ENCODE assay signal across 21 cellular contexts in genomic region chr1:4044967-4045366, GRCh38.
DNase-seq lines count a peak whose midpoint lies in the region; ATAC-seq lines count a peak whose summit lies in the region.
"Had no signal": no experiment of that assay in that cellular context is flagged by ENCODE, and none has a peak within 500 bp of the region (broad histone marks: within the 10 kb centered on the region; RNA-seq: fewer than 3 reads in every experiment).

No MANE protein-coding gene starts in this region.

- no peak overlapping the region for H3K9ac ChIP-seq in BLaER1 treated with 17β-estradiol and CSF1 and Interleukin-3, amounts not matched to agents 10 nM and 100 nM
- peak overlapping the region; percentile 83 for H3K9ac ChIP-seq in Karpas-422 (ENCODE audit: low read length)

- peak overlapping the region; percentile 53 for H3K27ac Mint-ChIP-seq in stimulated activated memory B cell treated with anti-CD40 and anti-IgM and Interleukin-4, amounts not matched to agents 10 μg/mL and 1 μg/mL and 100 μg/mL, for 72 hours
- H3K27ac Mint-ChIP-seq: CD8-positive, alpha-beta memory T cell; GM23338 had no signal

- H3K4me1 Mint-ChIP-seq in stimulated activated memory B cell treated with anti-CD40 and anti-IgM and Interleukin-4, amounts not matched to agents 10 μg/mL and 1 μg/mL and 100 μg/mL, for 72 hours, result peaks cover 55% of the 10 kb centered on the region

- H3K79me2 ChIP-seq in Karpas-422 (ENCODE audit: low read length), result no peaks in the 10 kb centered on the region

- intact Hi-C loops in posterior cingulate gyrus (cut with DNase I), result no loop called here

- peaks cover 0 to 12% (median 2%) of the 10 kb centered on the region in 11 experiments; a peak in 16 of 22 replicates for H3K9me3 ChIP-seq in BLaER1 treated with 17β-estradiol and CSF1 and Interleukin-3, amounts not matched to agents 10 nM and 100 nM (replicated peaks in 1 of 11)
- H3K9me3 ChIP-seq in Karpas-422 (ENCODE audit: low read length), result no peaks in the 10 kb centered on the region
- H3K9me3 ChIP-seq: MG63 had no signal

- no peaks in the 10 kb centered on the region for H3K36me3 ChIP-seq in BLaER1 treated with 17β-estradiol and CSF1 and Interleukin-3, amounts not matched to agents 10 nM and 100 nM
- H3K36me3 ChIP-seq in Karpas-422 (ENCODE audit: insufficient read depth, low read length), result no peaks in the 10 kb centered on the region; the same call in 1 of the 2 replicates
- H3K36me3 ChIP-seq: MG63 had no signal

- H3K9me3 Mint-ChIP-seq in stimulated activated memory B cell treated with anti-CD40 and anti-IgM and Interleukin-4, amounts not matched to agents 10 μg/mL and 1 μg/mL and 100 μg/mL, for 72 hours, result peaks cover 3% of the 10 kb centered on the region
- H3K9me3 Mint-ChIP-seq: CD8-positive, alpha-beta memory T cell; IgD-negative memory B cell had no signal

- H3K27me3 ChIP-seq in BLaER1 treated with 17β-estradiol and CSF1 and Interleukin-3, amounts not matched to agents 10 nM and 100 nM, result no peaks in the 10 kb centered on the region
- no peaks in the 10 kb centered on the region for H3K27me3 ChIP-seq in Karpas-422 (ENCODE audit: low read length)
- H3K27me3 ChIP-seq: MG63 had no signal

- DNase-seq in Karpas-422 (peak; percentile 84), RPMI8226 (peak; percentile 71), foreskin melanocyte (no peak), posterior cingulate gyrus (no peak)
- DNase-seq: CD8-positive, alpha-beta memory T cell; GDM1; HCEC 1CT; Kasumi-1; MG63; NCI-H187 treated with DMSO at 0.1 percent for 48 hours; NCI-H226; NCI-H510A treated with DMSO at 0.1 percent for 48 hours; SHP77; SW 1271; T-helper 2 cell had no signal

- H3K4me3 ChIP-seq in BLaER1 treated with 17β-estradiol and CSF1 and Interleukin-3, amounts not matched to agents 10 nM and 100 nM, result no peak overlapping the region
- peak overlapping the region; percentile 57 for H3K4me3 ChIP-seq in Karpas-422 (ENCODE audit: low read length)
- H3K4me3 ChIP-seq: GM23338, MG63 had no signal

- H3K36me3 Mint-ChIP-seq in stimulated activated memory B cell treated with anti-CD40 and anti-IgM and Interleukin-4, amounts not matched to agents 10 μg/mL and 1 μg/mL and 100 μg/mL, for 72 hours, result no peaks in the 10 kb centered on the region
- H3K36me3 Mint-ChIP-seq: CD8-positive, alpha-beta memory T cell; IgD-negative memory B cell had no signal

- ATAC-seq in stimulated activated memory B cell treated with anti-CD40 and anti-IgM and Interleukin-4, amounts not matched to agents 10 μg/mL and 1 μg/mL and 100 μg/mL, for 72 hours, result peak; percentile 80
- ATAC-seq in HG03469 (IDR thresholded peaks at IDR 0.05; ENCODE audit: unreplicated experiment), result no peak
- ATAC-seq: GM23338 had no signal

- no peaks in the 10 kb centered on the region; a peak in 2 of 22 replicates for H4K20me1 ChIP-seq in BLaER1 treated with 17β-estradiol and CSF1 and Interleukin-3, amounts not matched to agents 10 nM and 100 nM
- H4K20me1 ChIP-seq in Karpas-422 (ENCODE audit: insufficient read depth, low read depth, low read length), result no peaks in the 10 kb centered on the region

- peaks cover 10% of the 10 kb centered on the region for H3K27me3 Mint-ChIP-seq in stimulated activated memory B cell treated with anti-CD40 and anti-IgM and Interleukin-4, amounts not matched to agents 10 μg/mL and 1 μg/mL and 100 μg/mL, for 72 hours

- H3K4me3 Mint-ChIP-seq in stimulated activated memory B cell treated with anti-CD40 and anti-IgM and Interleukin-4, amounts not matched to agents 10 μg/mL and 1 μg/mL and 100 μg/mL, for 72 hours, result no peak overlapping the region
- H3K4me3 Mint-ChIP-seq: CD8-positive, alpha-beta memory T cell; GM23338 had no signal

- peak overlapping the region in 8 of 11 experiments; percentile 47 to 90 (median 79); a peak in 17 of 22 replicates for H3K4me2 ChIP-seq in BLaER1 treated with 17β-estradiol and CSF1 and Interleukin-3, amounts not matched to agents 10 nM and 100 nM
- peak overlapping the region; percentile 79 for H3K4me2 ChIP-seq in Karpas-422 (ENCODE audit: low read depth, low read length, poor library complexity, severe bottlenecking)
- H3K4me2 ChIP-seq: GM23338 had no signal

- H3K27ac ChIP-seq in BLaER1 treated with 17β-estradiol and CSF1 and Interleukin-3, amounts not matched to agents 10 nM and 100 nM, result no peak overlapping the region
- peak overlapping the region; percentile 99 for H3K27ac ChIP-seq in Karpas-422 (ENCODE audit: low read length)
- H3K27ac ChIP-seq: C4-2B had no signal

- H2AFZ ChIP-seq in Karpas-422 (ENCODE audit: low read length), result no peak overlapping the region
- H2AFZ ChIP-seq: GM23338 had no signal

- peaks cover 19 to 63% (median 57%) of the 10 kb centered on the region in 10 experiments for H3K4me1 ChIP-seq in BLaER1 treated with 17β-estradiol and CSF1 and Interleukin-3, amounts not matched to agents 10 nM and 100 nM
- H3K4me1 ChIP-seq in Karpas-422 (ENCODE audit: low read length), result peaks cover 71% of the 10 kb centered on the region

- no peaks in the 10 kb centered on the region for H3K9me2 ChIP-seq in Karpas-422 (replicated peaks; ENCODE audit: insufficient read depth, low read length)

Comparison
In these comparisons a context has a peak if more than half of its experiments do, and no peak if none do; other contexts are left out.
1. DNase-seq: peak in Karpas-422 (single experiment) and RPMI8226 (single experiment); none in foreskin melanocyte (single experiment) and posterior cingulate gyrus (0 of 10).